In the genomic region with DNA sequence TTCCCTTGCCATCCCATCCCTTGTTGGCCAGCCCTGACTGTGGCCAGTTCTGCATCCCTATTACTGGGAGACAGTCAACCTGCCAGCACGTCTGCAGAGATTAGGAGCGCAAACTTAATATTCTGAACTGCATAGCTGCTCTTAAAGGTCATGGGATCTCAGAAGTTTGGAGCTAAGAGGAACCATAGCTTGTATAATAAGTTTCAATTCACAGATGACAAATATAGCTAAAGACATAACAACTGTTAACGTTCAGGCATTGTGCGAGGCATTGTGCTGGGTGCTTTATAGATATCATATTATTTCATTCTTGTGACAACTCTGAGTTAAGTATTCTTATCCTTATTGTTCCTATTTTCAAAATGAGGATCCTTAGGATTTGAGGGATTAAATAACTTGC, we compare ENCODE assay signal across 16 cellular contexts. TPM values are rescaled to one million over a fixed set of nuclear protein-coding genes. Genes with fewer than 3 reads are reported as not detected.
DNase-seq lines count a peak whose midpoint lies in the region; ATAC-seq, FAIRE-seq and TF ChIP-seq lines count a peak whose summit lies in the region.
"Had no signal": no experiment of that assay in that cellular context is flagged by ENCODE, and none has a peak within 500 bp of the region (broad histone marks: within the 10 kb centered on the region; RNA-seq: fewer than 3 reads in every experiment).

No MANE protein-coding gene starts in this region.

- no peaks in the 10 kb centered on the region for H3K27me3 ChIP-seq in liver (ENCODE audit: control insufficient read depth in 4 of 4, insufficient read depth in 4 of 4, low read length in 3 of 4)
- H3K27me3 ChIP-seq in HepG2 (ENCODE audit: control insufficient read depth in 1 of 2, insufficient read depth in 2 of 2, low read length in 2 of 2): no peaks in the 10 kb centered on the region; a peak in 1 of 5 replicates
- H3K27me3 ChIP-seq in gastroesophageal sphincter: no peaks in the 10 kb centered on the region
- no peaks in the 10 kb centered on the region for H3K27me3 ChIP-seq in sigmoid colon

- peaks cover 4 to 80% (median 67%) of the 10 kb centered on the region in 4 donors for H3K4me1 ChIP-seq in liver (ENCODE audit: control insufficient read depth in 4 of 4, insufficient read depth in 4 of 4, low read length in 3 of 4)
- peaks cover 54% of the 10 kb centered on the region for H3K4me1 ChIP-seq in HepG2 (ENCODE audit: insufficient read depth, low read length)
- H3K4me1 ChIP-seq in gastroesophageal sphincter: peaks cover 37 to 88% (median 53%) of the 10 kb centered on the region in 3 donors
- H3K4me1 ChIP-seq in sigmoid colon: peaks cover 0 to 88% (median 86%) of the 10 kb centered on the region in 4 donors

- TF ChIP-seq POLR2A in HepG2 (IDR thresholded peaks at IDR 0.05; ENCODE audit: insufficient read depth in 1 of 2, low read depth in 2 of 2, low read length in 2 of 2) (no peak), gastroesophageal sphincter (IDR thresholded peaks at IDR 0.05) (no peak), sigmoid colon (IDR thresholded peaks at IDR 0.05) (no peak)

- no peaks in the 10 kb centered on the region for H3K36me3 ChIP-seq in liver (ENCODE audit: control insufficient read depth in 4 of 4, insufficient read depth in 3 of 4, low read depth in 1 of 4, low read length in 3 of 4)
- no peaks in the 10 kb centered on the region for H3K36me3 ChIP-seq in HepG2 (replicated peaks in 1 of 2; ENCODE audit: control insufficient read depth in 1 of 2, insufficient read depth in 2 of 2, low read length in 2 of 2)
- H3K36me3 ChIP-seq in gastroesophageal sphincter: no peaks in the 10 kb centered on the region
- no peaks in the 10 kb centered on the region for H3K36me3 ChIP-seq in sigmoid colon

- peaks cover 70% of the 10 kb centered on the region for H3K79me2 ChIP-seq in HepG2 (ENCODE audit: insufficient read depth, low read length)

- DNase-seq in HepG2 (ENCODE audit: low spot score) (no peak), sigmoid colon (no peak), RPMI8226 (no peak), NCI-H1105 (lab: John Stamatoyannopoulos, UW) (no peak), RCC 7860 (ENCODE audit: low spot score) (no peak)
- DNase-seq: activated CD8-positive, alpha-beta memory T cell treated with anti-CD3 and anti-CD28 coated beads, Interleukin-2, amount 10 ng/mL, durations not matched to agents 7 days and 5 days; DND-41; H7; NCI-H1694 treated with DMSO at 0.1 percent for 48 hours; stimulated activated CD4-positive, alpha-beta T cell treated with anti-CD3 and anti-CD28 coated beads, Interleukin-2, amount 100 ng/mL, for 48 hours; T-helper 9 cell had no signal

- ATAC-seq in HepG2 (no peak), gastroesophageal sphincter (no peak), HG03095 (IDR thresholded peaks at IDR 0.05; ENCODE audit: unreplicated experiment) (no peak)
- ATAC-seq: activated CD8-positive, alpha-beta memory T cell treated with anti-CD3 and anti-CD28 coated beads, Interleukin-2, amount 10 ng/mL, durations not matched to agents 7 days and 5 days; natural killer cell treated with Interleukin-12 subunit alpha and Interleukin-12 subunit beta and Interleukin-15 and Interleukin-18, amount 100 ng/mL, for 72 hours had no signal

- no peaks in the 10 kb centered on the region for H4K20me1 ChIP-seq in HepG2 (ENCODE audit: insufficient read depth, low read length)

- in situ Hi-C loops in HepG2 (cut with HindIII; ENCODE audit: extremely low pct_ligation_motif_present, low pct_unique_long_range_greater_than_20kb): no loop called here

- intact Hi-C loops in HepG2 (cut with micrococcal nuclease; ENCODE audit: unreplicated experiment): no loop called here
- intact Hi-C loops in sigmoid colon (cut with DNase I): loop anchor here (5.0 to 10.0 kb wide), 3 partner anchors 42 to 865 kb away; a partner anchor contains a TSS

- peak overlapping the region; percentile 66 to 99 for H3K27ac ChIP-seq in liver (ENCODE audit: low read depth in 1 of 2, low read length in 2 of 2)
- H3K27ac ChIP-seq in HepG2 (ENCODE audit: extremely low read length, insufficient read depth, low read length): no peak overlapping the region
- peak overlapping the region; percentile 25 to 99 (median 98) for H3K27ac ChIP-seq in gastroesophageal sphincter
- H3K27ac ChIP-seq in sigmoid colon: peak overlapping the region; percentile 93 to 99 (median 96)

- TF ChIP-seq EP300 in HepG2 (IDR thresholded peaks at IDR 0.05; ENCODE audit: low read depth in 2 of 2, low read length in 2 of 2): no peak
- no peak for TF ChIP-seq EP300 in HepG2 (CRISPR knock-in tag; IDR thresholded peaks at IDR 0.05; ENCODE audit: borderline replicate concordance)
- TF ChIP-seq EP300 in gastroesophageal sphincter (IDR thresholded peaks at IDR 0.05): no peak
- no peak for TF ChIP-seq EP300 in sigmoid colon (IDR thresholded peaks at IDR 0.05)

- 85% methylated on average over 4 of the region's 4 CpGs for WGBS in liver
- 84% methylated on average over 4 of the region's 4 CpGs for WGBS in HepG2 (ENCODE audit: low lambda C conversion rate)
- 54 to 57% methylated on average over 2 to 3 of the region's 4 CpGs for WGBS in gastroesophageal sphincter (ENCODE audit: low coverage in 1 of 2), 2 donors
- WGBS in sigmoid colon, 2 donors: 63 to 85% methylated on average over 4 of the region's 4 CpGs

- CTCF ChIA-PET in HepG2 (lab: Yijun Ruan, JAX; ENCODE audit: low intra/inter-chr PET ratio, low total read pairs): no interaction called here

- POLR2A ChIA-PET in HepG2 (lab: Yijun Ruan, JAX): no interaction called here

- no peak for TF ChIP-seq RAD21 in liver (IDR thresholded peaks at IDR 0.05)
- no peak for TF ChIP-seq RAD21 in HepG2 (CRISPR knock-in tag; IDR thresholded peaks at IDR 0.05)

- no peak overlapping the region for H3K4me2 ChIP-seq in HepG2 (ENCODE audit: low read depth, low read length)

- no peak for TF ChIP-seq CTCF in liver (IDR thresholded peaks at IDR 0.05; ENCODE audit: low read depth, low read length, missing input control)
- no peak for TF ChIP-seq CTCF in HepG2 (CRISPR knock-in tag; IDR thresholded peaks at IDR 0.05)
- TF ChIP-seq CTCF in gastroesophageal sphincter (IDR thresholded peaks at IDR 0.05): no peak
- no peak for TF ChIP-seq CTCF in sigmoid colon (IDR thresholded peaks at IDR 0.05)

- H3K4me3 ChIP-seq in liver (ENCODE audit: low read depth in 1 of 3, low read length in 3 of 3): no peak overlapping the region
- no peak overlapping the region for H3K4me3 ChIP-seq in HepG2 (replicated peaks in 1 of 3; ENCODE audit: insufficient read depth in 1 of 3, low read depth in 2 of 3, low read length in 3 of 3)
- H3K4me3 ChIP-seq in gastroesophageal sphincter: no peak overlapping the region
- no peak overlapping the region for H3K4me3 ChIP-seq in sigmoid colon

- no peak overlapping the region for H2AFZ ChIP-seq in HepG2 (ENCODE audit: low read length)

- H3K9ac ChIP-seq in liver (ENCODE audit: low read depth in 1 of 2, low read length in 2 of 2) (peak overlapping the region; percentile 43 to 78), HepG2 (ENCODE audit: insufficient read depth, low read depth, low read length) (no peak overlapping the region)

- H3K9me3 ChIP-seq in liver (ENCODE audit: control insufficient read depth in 4 of 4, low read length in 3 of 4) (no peaks in the 10 kb centered on the region), HepG2 (ENCODE audit: low read length) (no peaks in the 10 kb centered on the region), gastroesophageal sphincter (no peaks in the 10 kb centered on the region), sigmoid colon (no peaks in the 10 kb centered on the region)

- FAIRE-seq in HepG2 (lab: Jason Lieb, UNC) (no peak), RCC 7860 (lab: Jason Lieb, UNC) (no peak)
- FAIRE-seq: HTR-8/SVneo had no signal

- BruUV-seq in HepG2 (replicated peaks; lab: Mats Ljungman, UMichigan): no TSS peak

RNA-seq across cellular contexts. Expression of a gene that starts 3.7 kb away (rescaled TPM):
- total RNA-seq in liver: 100 to 1,000 TPM in 1 of 2 donors, 10 to 100 TPM in 1; 81.0 to 136 TPM
- 10 to 100 TPM; 58.2 to 66.5 TPM for polyA plus RNA-seq in liver
- 23.5 and 43.4 TPM in 2 replicates for total RNA-seq in HepG2 (2016; rRNA removed; fragmentation: Illumina TruSeq; extraction: Trizol)
- total RNA-seq in HepG2 (2016; cell fraction: cytosol; rRNA removed; fragmentation: Illumina TruSeq; extraction: Trizol; ENCODE audit: low read depth): 3.4 and 5.0 TPM in 2 replicates
- 27.0 and 44.9 TPM in 2 replicates for total RNA-seq in HepG2 (2016; cell fraction: insoluble cytoplasmic fraction; rRNA removed; fragmentation: Illumina TruSeq; extraction: Trizol)
- total RNA-seq in HepG2 (2016; cell fraction: membrane; rRNA removed; fragmentation: Illumina TruSeq; extraction: Trizol): 11.4 and 14.4 TPM in 2 replicates
- total RNA-seq in HepG2 (2016; cell fraction: nucleus; rRNA removed; fragmentation: Illumina TruSeq; extraction: Trizol): 46.8 and 54.9 TPM in 2 replicates
- polyA plus RNA-seq in HepG2 (2011; rRNA removed): 40.6 and 45.9 TPM in 2 replicates
- 21.7 and 39.6 TPM in 2 replicates for polyA plus RNA-seq in HepG2 (2011; cell fraction: cytosol; rRNA removed)
- polyA plus RNA-seq in HepG2 (2011; cell fraction: nucleus; rRNA removed): 16.5 and 20.8 TPM in 2 replicates
- polyA plus RNA-seq in HepG2 (2012): 49.6 and 72.8 TPM in 2 replicates
- 2.5 and 3.1 TPM in 2 replicates for polyA plus RNA-seq in HepG2 (2016; cell fraction: cytosol; fragmentation: Illumina TruSeq; extraction: Trizol; ENCODE audit: low read depth)
- 20.1 and 21.1 TPM in 2 replicates for polyA plus RNA-seq in HepG2 (2016; cell fraction: insoluble cytoplasmic fraction; fragmentation: Illumina TruSeq; extraction: Trizol; ENCODE audit: low read depth)
- 6.3 and 6.6 TPM in 2 replicates for polyA plus RNA-seq in HepG2 (2016; cell fraction: membrane; fragmentation: Illumina TruSeq; extraction: Trizol; ENCODE audit: low read depth)
- polyA plus RNA-seq in HepG2 (2016; cell fraction: nucleus; fragmentation: Illumina TruSeq; extraction: Trizol; ENCODE audit: insufficient read depth, low read depth): 41.0 and 42.6 TPM in 2 replicates
- 35.5 and 55.9 TPM in 2 replicates for polyA minus RNA-seq in HepG2 (2011; rRNA and poly(A)+ RNA removed; ENCODE audit: low replicate concordance)
- 46.9 and 76.7 TPM in 2 replicates for polyA minus RNA-seq in HepG2 (2011; cell fraction: cytosol; rRNA and poly(A)+ RNA removed)
- 69.5 and 87.4 TPM in 2 replicates for polyA minus RNA-seq in HepG2 (2011; cell fraction: nucleus; rRNA and poly(A)+ RNA removed)
- 100 to 1,000 TPM; 121 to 169 (median 130) TPM for total RNA-seq in gastroesophageal sphincter
- total RNA-seq in sigmoid colon: 100 to 1,000 TPM; 119 to 160 (median 141) TPM
- 10 to 100 TPM; 29.4 to 73.1 (median 38.6) TPM for polyA plus RNA-seq in sigmoid colon

RNA-seq across cellular contexts. Expression of a gene that starts 41.6 kb away (rescaled TPM):
- 1 to 10 TPM; 1.3 to 2.0 TPM for total RNA-seq in liver
- 1 to 10 TPM in 1 of 2 donors, under 1 TPM in 1; 0.85 to 2.5 TPM for polyA plus RNA-seq in liver
- 0.29 and 0.33 TPM in 2 replicates for total RNA-seq in HepG2 (2016; rRNA removed; fragmentation: Illumina TruSeq; extraction: Trizol)
- total RNA-seq in HepG2 (2016; cell fraction: cytosol; rRNA removed; fragmentation: Illumina TruSeq; extraction: Trizol; ENCODE audit: low read depth): 0.30 TPM in 1 of 2 replicates, not detected in the other
- 0.37 and 0.65 TPM in 2 replicates for total RNA-seq in HepG2 (2016; cell fraction: insoluble cytoplasmic fraction; rRNA removed; fragmentation: Illumina TruSeq; extraction: Trizol)
- total RNA-seq in HepG2 (2016; cell fraction: membrane; rRNA removed; fragmentation: Illumina TruSeq; extraction: Trizol): 0.25 and 0.41 TPM in 2 replicates
- total RNA-seq in HepG2 (2016; cell fraction: nucleus; rRNA removed; fragmentation: Illumina TruSeq; extraction: Trizol): 0.31 and 0.50 TPM in 2 replicates
- polyA plus RNA-seq in HepG2 (2011; rRNA removed): 0.60 and 0.66 TPM in 2 replicates
- polyA plus RNA-seq in HepG2 (2011; cell fraction: cytosol; rRNA removed): 0.24 and 0.50 TPM in 2 replicates
- 0.06 and 1.5 TPM in 2 replicates for polyA plus RNA-seq in HepG2 (2011; cell fraction: nucleus; rRNA removed)
- polyA plus RNA-seq in HepG2 (2012): 1.2 and 1.8 TPM in 2 replicates
- 0.27 and 0.29 TPM in 2 replicates for polyA plus RNA-seq in HepG2 (2016; cell fraction: cytosol; fragmentation: Illumina TruSeq; extraction: Trizol; ENCODE audit: low read depth)
- polyA plus RNA-seq in HepG2 (2016; cell fraction: insoluble cytoplasmic fraction; fragmentation: Illumina TruSeq; extraction: Trizol; ENCODE audit: low read depth): 0.29 and 0.50 TPM in 2 replicates
- not detected in 2 replicates for polyA plus RNA-seq in HepG2 (2016; cell fraction: membrane; fragmentation: Illumina TruSeq; extraction: Trizol; ENCODE audit: low read depth)
- polyA plus RNA-seq in HepG2 (2016; cell fraction: nucleus; fragmentation: Illumina TruSeq; extraction: Trizol; ENCODE audit: insufficient read depth, low read depth): 0.44 TPM in 1 of 2 replicates, not detected in the other
- polyA minus RNA-seq in HepG2 (2011; rRNA and poly(A)+ RNA removed; ENCODE audit: low replicate concordance): 0.02 TPM in 1 of 2 replicates, not detected in the other
- polyA minus RNA-seq in HepG2 (2011; cell fraction: cytosol; rRNA and poly(A)+ RNA removed): 0.69 TPM in 1 of 2 replicates, not detected in the other
- 1.5 and 1.9 TPM in 2 replicates for polyA minus RNA-seq in HepG2 (2011; cell fraction: nucleus; rRNA and poly(A)+ RNA removed)
- 1 to 10 TPM; 1.1 to 6.2 (median 4.0) TPM for total RNA-seq in gastroesophageal sphincter
- total RNA-seq in sigmoid colon: 1 to 10 TPM; 1.7 to 3.3 (median 2.0) TPM
- 1 to 10 TPM; 2.6 to 6.0 (median 5.4) TPM for polyA plus RNA-seq in sigmoid colon
- total RNA-seq: natural killer cell treated with Interleukin-12 subunit alpha and Interleukin-12 subunit beta and Interleukin-15 and Interleukin-18, amount 100 ng/mL, for 72 hours had no signal
